ENCODE assay signal across 25 cellular contexts in the genomic region with DNA sequence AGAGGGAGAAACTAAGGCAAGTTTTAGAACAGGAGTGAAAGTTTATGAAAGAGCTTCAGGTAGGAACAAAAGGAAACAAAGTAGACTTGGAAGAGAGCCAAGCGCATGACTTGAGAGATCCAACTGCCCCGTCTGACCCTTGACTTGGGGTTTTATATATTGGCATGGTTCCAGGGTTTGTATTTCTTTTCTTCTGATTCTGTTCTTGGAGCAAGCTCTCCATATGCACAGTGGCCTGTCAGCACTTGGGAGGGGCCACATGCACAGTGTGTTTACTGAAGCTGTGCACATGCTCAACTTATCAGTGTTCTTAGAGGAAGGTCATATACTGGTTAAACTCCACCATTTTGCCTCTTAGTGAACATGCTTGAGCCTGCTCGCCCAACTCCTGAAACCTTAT.
"Had no signal": no experiment of that assay in that cellular context is flagged by ENCODE, and none has a peak within 500 bp of the region (broad histone marks: within the 10 kb centered on the region; RNA-seq: fewer than 3 reads in every experiment).

No MANE protein-coding gene starts in this region.

- H3K9me3 ChIP-seq: breast epithelium had no signal

- H3K4me1 ChIP-seq: breast epithelium had no signal

- H3K27me3 Mint-ChIP-seq: activated naive CD4-positive, alpha-beta T cell treated with anti-CD3 and anti-CD28 coated beads, Interleukin-2, amount 50 U/mL, for 24 hours; T-helper 17 cell had no signal

- H3K27ac Mint-ChIP-seq: activated CD8-positive, alpha-beta T cell treated with anti-CD3 and anti-CD28 coated beads, Interleukin-2, amount 10 ng/mL, durations not matched to agents 7 days and 5 days; activated naive CD4-positive, alpha-beta T cell treated with anti-CD3 and anti-CD28 coated beads, Interleukin-2, amount 50 U/mL, for 24 hours; T-helper 17 cell; WTC11 had no signal

- DNase-seq: activated CD4-positive, alpha-beta T cell treated with anti-CD3 and anti-CD28 coated beads for 48 hours; activated CD4-positive, alpha-beta T cell treated with anti-CD3 and anti-CD28 coated beads, Interleukin-2, amount 50 U/mL, for 4 hours; activated CD4-positive, CD25-positive, alpha-beta regulatory T cell treated with anti-CD3 and anti-CD28 coated beads, Interleukin-2, amount 50 U/mL, for 72 hours; activated CD8-positive, alpha-beta memory T cell treated with anti-CD3 and anti-CD28 coated beads, Interleukin-2, amount 50 U/mL, for 48 hours; activated CD8-positive, alpha-beta T cell treated with anti-CD3 and anti-CD28 coated beads, Interleukin-2, amount 10 ng/mL, durations not matched to agents 7 days and 5 days; activated naive CD4-positive, alpha-beta T cell; activated T-cell treated with anti-CD3 and anti-CD28 coated beads, Interleukin-2, amount 50 U/mL, for 1 hour; aorta; central memory CD4-positive, alpha-beta T cell; KG1; NCI-H1092; NCI-H1436; NCI-H1694 treated with DMSO at 0.1 percent for 48 hours; NCI-H2029 treated with DMSO at 0.1 percent for 48 hours; NCI-H446 treated with DMSO at 0.1 percent for 48 hours; NCI-H524 treated with DMSO at 0.1 percent for 48 hours; NCI-H774; NK-92 treated with Interleukin-12 subunit alpha and Interleukin-12 subunit beta, amount 100 ng/mL, for 24 hours; PC-3; SHP77 treated with DMSO at 0.1 percent for 48 hours; T-helper 17 cell; T-helper 9 cell had no signal

- H3K4me3 Mint-ChIP-seq: activated CD8-positive, alpha-beta T cell treated with anti-CD3 and anti-CD28 coated beads, Interleukin-2, amount 10 ng/mL, durations not matched to agents 7 days and 5 days; activated naive CD4-positive, alpha-beta T cell treated with anti-CD3 and anti-CD28 coated beads, Interleukin-2, amount 50 U/mL, for 24 hours; T-helper 17 cell; WTC11 had no signal

- H3K27me3 ChIP-seq: breast epithelium had no signal

- H3K36me3 Mint-ChIP-seq: activated naive CD4-positive, alpha-beta T cell treated with anti-CD3 and anti-CD28 coated beads, Interleukin-2, amount 50 U/mL, for 24 hours; WTC11 had no signal

- H3K36me3 ChIP-seq: breast epithelium had no signal

- H3K4me3 ChIP-seq: breast epithelium had no signal

- H3K27ac ChIP-seq: breast epithelium had no signal

- H3K4me1 Mint-ChIP-seq: activated naive CD4-positive, alpha-beta T cell treated with anti-CD3 and anti-CD28 coated beads, Interleukin-2, amount 50 U/mL, for 24 hours; T-helper 17 cell had no signal
